In genomic region chr7:41882745-41883527, GRCh38 we compare ENCODE assay signal across 1 cellular context.
TF ChIP-seq lines count a peak whose summit lies in the region.

No MANE protein-coding gene starts in this region.

TF ChIP-seq in SK-N-SH, 30 proteins besides CTCF, POLR2A, EP300 and RAD21 (continued from another document):
- TF ChIP-seq REST (IDR thresholded peaks at IDR 0.05; ENCODE audit: low read depth, low read length) (no peak), USF2 (IDR thresholded peaks at IDR 0.05; ENCODE audit: borderline replicate concordance, low read depth, low read length) (no peak), MAX (IDR thresholded peaks at IDR 0.05; ENCODE audit: low read depth) (no peak), GATA2 (CRISPR knock-in tag; IDR thresholded peaks at IDR 0.05) (no peak), PBX3 (IDR thresholded peaks at IDR 0.05) (no peak), FOXJ3 (CRISPR knock-in tag; IDR thresholded peaks at IDR 0.05) (no peak)
